Comparison of ENCODE assay signal across 9 cellular contexts in the genomic region with DNA sequence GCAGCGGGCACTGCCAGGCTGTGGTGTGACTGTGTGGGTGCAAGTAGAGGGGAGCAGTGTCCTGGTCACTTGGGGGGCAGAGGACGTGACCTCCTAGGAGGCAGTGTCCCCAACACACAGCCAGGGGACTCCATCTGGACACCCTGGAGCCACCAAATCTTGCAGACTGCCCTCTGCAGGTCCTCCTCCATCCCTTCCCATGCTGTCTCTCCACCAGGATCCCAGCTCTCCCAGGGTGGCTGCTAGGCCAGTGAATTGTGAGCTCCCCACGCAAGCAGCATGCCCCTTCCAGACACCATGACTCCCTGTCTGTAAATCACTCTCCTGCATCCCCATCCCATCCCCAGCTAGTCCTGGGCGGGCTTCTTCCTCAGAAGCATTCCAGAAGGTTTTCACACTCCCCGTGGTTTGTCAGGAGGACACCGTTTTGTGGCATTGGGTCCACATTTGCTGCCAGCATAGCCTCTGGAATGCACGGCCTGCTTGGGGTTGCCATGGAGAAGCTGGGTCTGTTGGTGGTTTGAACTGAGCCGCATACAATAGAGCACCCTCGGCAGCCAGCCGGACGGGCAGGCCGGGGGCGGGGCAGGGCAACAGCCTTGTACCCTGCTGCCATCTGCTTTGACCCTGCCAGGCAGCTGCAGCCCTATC.
DNase-seq lines count a peak whose midpoint lies in the region; ATAC-seq, FAIRE-seq and TF ChIP-seq lines count a peak whose summit lies in the region.
"Had no signal": no experiment of that assay in that cellular context is flagged by ENCODE, and none has a peak within 500 bp of the region (broad histone marks: within the 10 kb centered on the region; RNA-seq: fewer than 3 reads in every experiment).

No MANE protein-coding gene starts in this region.

- H3K27ac Mint-ChIP-seq in mesothelial cell of epicardium, result no peak overlapping the region
- H3K27ac Mint-ChIP-seq: naive B cell had no signal

- POLR2A ChIA-PET in HepG2 (lab: Yijun Ruan, JAX), result no interaction called here

- H3K4me3 ChIP-seq in brain microvascular endothelial cell (ENCODE audit: low read depth, low read length) (peak overlapping the region; percentile 17), HepG2 (replicated peaks in 1 of 3; ENCODE audit: insufficient read depth in 1 of 3, low read depth in 2 of 3, low read length in 3 of 3) (no peak overlapping the region), aorta (ENCODE audit: low read length in 2 of 2) (no peak overlapping the region)

- no peak for TF ChIP-seq RAD21 in HepG2 (CRISPR knock-in tag; IDR thresholded peaks at IDR 0.05)

- no peak for TF ChIP-seq POLR2A in HepG2 (IDR thresholded peaks at IDR 0.05; ENCODE audit: insufficient read depth in 1 of 2, low read depth in 2 of 2, low read length in 2 of 2)

- H3K9me3 ChIP-seq in HepG2 (ENCODE audit: low read length) (no peaks in the 10 kb centered on the region), aorta (ENCODE audit: control insufficient read depth, low read length) (no peaks in the 10 kb centered on the region)

- TF ChIP-seq CTCF in brain microvascular endothelial cell (IDR thresholded peaks at IDR 0.05; ENCODE audit: low read depth, low read length, missing control alignments) (no peak), HepG2 (CRISPR knock-in tag; IDR thresholded peaks at IDR 0.05) (no peak), mesothelial cell of epicardium (IDR thresholded peaks at IDR 0.05; ENCODE audit: unreplicated experiment) (no peak)

- H3K27me3 ChIP-seq in brain microvascular endothelial cell (replicated peaks) (no peaks in the 10 kb centered on the region), HepG2 (ENCODE audit: control insufficient read depth in 1 of 2, insufficient read depth in 2 of 2, low read length in 2 of 2) (peaks cover 7 to 70% of the 10 kb centered on the region in 2 experiments; a peak in 4 of 5 replicates), aorta (ENCODE audit: control insufficient read depth in 1 of 2, insufficient read depth in 2 of 2, low read length in 1 of 2) (no peaks in the 10 kb centered on the region)

- H2AFZ ChIP-seq in HepG2 (ENCODE audit: low read length), result no peak overlapping the region

- H3K9me3 Mint-ChIP-seq in mesothelial cell of epicardium, result no peaks in the 10 kb centered on the region
- H3K9me3 Mint-ChIP-seq: naive B cell had no signal

- H3K4me1 ChIP-seq in HepG2 (ENCODE audit: insufficient read depth, low read length) (no peaks in the 10 kb centered on the region), aorta (ENCODE audit: control insufficient read depth in 1 of 2, insufficient read depth in 2 of 2, low read length in 2 of 2) (no peaks in the 10 kb centered on the region)

- peaks cover 22% of the 10 kb centered on the region for H3K4me1 Mint-ChIP-seq in mesothelial cell of epicardium
- H3K4me1 Mint-ChIP-seq: naive B cell had no signal

- BruUV-seq in HepG2 (replicated peaks; lab: Mats Ljungman, UMichigan), result no TSS peak

- CTCF ChIA-PET in HepG2 (lab: Yijun Ruan, JAX; ENCODE audit: low intra/inter-chr PET ratio, low total read pairs), result no interaction called here

- intact Hi-C loops in HepG2 (cut with micrococcal nuclease; ENCODE audit: unreplicated experiment) (no loop called here), aorta (cut with DNase I) (no loop called here)

- no peaks in the 10 kb centered on the region for H3K36me3 ChIP-seq in brain microvascular endothelial cell (replicated peaks)
- H3K36me3 ChIP-seq in HepG2 (replicated peaks in 1 of 2; ENCODE audit: control insufficient read depth in 1 of 2, insufficient read depth in 2 of 2, low read length in 2 of 2), result no peaks in the 10 kb centered on the region
- no peaks in the 10 kb centered on the region for H3K36me3 ChIP-seq in aorta (ENCODE audit: control insufficient read depth in 1 of 2, insufficient read depth in 2 of 2, low read length in 1 of 2)

- in situ Hi-C loops in brain microvascular endothelial cell (cut with HindIII; ENCODE audit: low pct_ligation_motif_present, low sequenced_read_pairs) (no loop called here), HepG2 (cut with HindIII; ENCODE audit: extremely low pct_ligation_motif_present, low pct_unique_long_range_greater_than_20kb) (no loop called here)

- ATAC-seq in HepG2 (peak; percentile 58), aorta (ENCODE audit: low FRiP score) (peak; percentile 70)

- peaks cover 1% of the 10 kb centered on the region for H3K27me3 Mint-ChIP-seq in mesothelial cell of epicardium (ENCODE audit: low read depth)

- H3K79me2 ChIP-seq in HepG2 (ENCODE audit: insufficient read depth, low read length), result no peaks in the 10 kb centered on the region

- TF ChIP-seq EP300 in HepG2 (IDR thresholded peaks at IDR 0.05; ENCODE audit: low read depth in 2 of 2, low read length in 2 of 2), result no peak
- TF ChIP-seq EP300 in HepG2 (CRISPR knock-in tag; IDR thresholded peaks at IDR 0.05; ENCODE audit: borderline replicate concordance), result no peak

- no peak overlapping the region for H3K9ac ChIP-seq in HepG2 (ENCODE audit: insufficient read depth, low read depth, low read length)

- H3K27ac ChIP-seq in brain microvascular endothelial cell (no peak overlapping the region), HepG2 (ENCODE audit: extremely low read length, insufficient read depth, low read length) (no peak overlapping the region), aorta (ENCODE audit: low read depth in 1 of 2, low read length in 2 of 2) (peak overlapping the region in 1 of 2 donors; percentile 3)

- H4K20me1 ChIP-seq in HepG2 (ENCODE audit: insufficient read depth, low read length), result no peaks in the 10 kb centered on the region

- no peak for FAIRE-seq in HepG2 (lab: Jason Lieb, UNC)

- peak; percentile 64 for DNase-seq in NCI-H2171 treated with DMSO at 0.1 percent for 48 hours (lab: John Stamatoyannopoulos, UW)
- DNase-seq in NCI-H2171 (lab: John Stamatoyannopoulos, UW), result no peak
- DNase-seq in brain microvascular endothelial cell, result peak; percentile 40
- DNase-seq in HepG2 (ENCODE audit: low spot score), result peak; percentile 45
- DNase-seq in aorta, result peak; percentile 70 to 83
- no peak for DNase-seq in activated T-cell treated with anti-CD3 and anti-CD28 coated beads for 4 hours
- DNase-seq in mesothelial cell of epicardium (ENCODE audit: low spot score in 2 of 2, unreplicated experiment in 2 of 2), result no peak
- DNase-seq in activated CD4-positive, alpha-beta T cell treated with anti-CD3 and anti-CD28 coated beads, Interleukin-2, amount 50 U/mL, for 1 hour, result no peak
- DNase-seq: naive B cell had no signal

- 25% methylated on average over 13 of the region's 13 CpGs for WGBS in HepG2 (ENCODE audit: low lambda C conversion rate)
- 24 to 25% methylated on average over 13 of the region's 13 CpGs for WGBS in aorta, 2 donors

- no peak overlapping the region for H3K4me3 Mint-ChIP-seq in mesothelial cell of epicardium
- H3K4me3 Mint-ChIP-seq: naive B cell had no signal

- H3K36me3 Mint-ChIP-seq in mesothelial cell of epicardium, result no peaks in the 10 kb centered on the region
- H3K36me3 Mint-ChIP-seq: naive B cell had no signal

- no peak overlapping the region for H3K4me2 ChIP-seq in HepG2 (ENCODE audit: low read depth, low read length)

TF ChIP-seq in HepG2, 621 proteins besides CTCF, POLR2A, EP300 and RAD21:
- TF ChIP-seq GTF2F1 (IDR thresholded peaks at IDR 0.05; ENCODE audit: low read length), result no peak
- TF ChIP-seq, protein P1, sequence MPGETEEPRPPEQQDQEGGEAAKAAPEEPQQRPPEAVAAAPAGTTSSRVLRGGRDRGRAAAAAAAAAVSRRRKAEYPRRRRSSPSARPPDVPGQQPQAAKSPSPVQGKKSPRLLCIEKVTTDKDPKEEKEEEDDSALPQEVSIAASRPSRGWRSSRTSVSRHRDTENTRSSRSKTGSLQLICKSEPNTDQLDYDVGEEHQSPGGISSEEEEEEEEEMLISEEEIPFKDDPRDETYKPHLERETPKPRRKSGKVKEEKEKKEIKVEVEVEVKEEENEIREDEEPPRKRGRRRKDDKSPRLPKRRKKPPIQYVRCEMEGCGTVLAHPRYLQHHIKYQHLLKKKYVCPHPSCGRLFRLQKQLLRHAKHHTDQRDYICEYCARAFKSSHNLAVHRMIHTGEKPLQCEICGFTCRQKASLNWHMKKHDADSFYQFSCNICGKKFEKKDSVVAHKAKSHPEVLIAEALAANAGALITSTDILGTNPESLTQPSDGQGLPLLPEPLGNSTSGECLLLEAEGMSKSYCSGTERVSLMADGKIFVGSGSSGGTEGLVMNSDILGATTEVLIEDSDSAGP (CRISPR knock-in tag; IDR thresholded peaks at IDR 0.05; ENCODE audit: borderline replicate concordance), result peak; percentile 33; the same call in 1 of the 2 replicates
- TF ChIP-seq HNRNPL (IDR thresholded peaks at IDR 0.05; ENCODE audit: low read depth, low read length), result 0 out of 2 replicates have a peak, but pooled peaks have one; percentile 40
TF ChIP-seq in HepG2: peak in this region for 2.

Comparison
In these comparisons a context has a peak if more than half of its experiments do, and no peak if none do; other contexts are left out.
1. DNase-seq: peak in NCI-H2171 treated with DMSO at 0.1 percent for 48 hours (single experiment), brain microvascular endothelial cell (single experiment), HepG2 (single experiment) and aorta (2 of 2); none in NCI-H2171 (single experiment), activated T-cell treated with anti-CD3 and anti-CD28 coated beads for 4 hours (single experiment), mesothelial cell of epicardium (0 of 2) and activated CD4-positive, alpha-beta T cell treated with anti-CD3 and anti-CD28 coated beads, Interleukin-2, amount 50 U/mL, for 1 hour (single experiment).